Comparison of ENCODE assay signal across 17 cellular contexts in the genomic region with DNA sequence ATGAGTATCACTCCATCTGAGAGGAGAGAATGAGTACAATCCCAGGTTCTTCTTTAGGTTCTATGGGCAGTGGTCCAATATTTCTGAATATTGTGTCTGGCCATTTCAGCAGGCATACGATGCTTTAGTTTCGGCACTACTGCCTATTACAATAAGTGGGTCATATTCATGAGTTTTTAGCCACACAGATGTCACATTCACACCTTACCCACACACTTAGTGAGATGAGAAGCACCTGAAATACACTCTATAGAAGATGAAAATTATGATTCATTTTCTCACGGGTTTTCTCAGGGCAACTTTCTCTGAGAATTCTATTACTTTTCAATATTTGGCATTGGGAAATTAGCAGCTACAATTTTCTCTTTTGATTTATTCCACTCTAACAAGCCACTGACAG.
A peak's percentile ranks its signal among the peaks of the same experiment; 100 is the strongest.
DNase-seq lines count a peak whose midpoint lies in the region; ATAC-seq, FAIRE-seq and TF ChIP-seq lines count a peak whose summit lies in the region.
"Had no signal": no experiment of that assay in that cellular context is flagged by ENCODE, and none has a peak within 500 bp of the region (broad histone marks: within the 10 kb centered on the region; RNA-seq: fewer than 3 reads in every experiment).

No MANE protein-coding gene starts in this region.

- peak overlapping the region in 1 of 2 donors; percentile 31 for H3K4me3 Mint-ChIP-seq in activated T-cell treated with anti-CD3 and anti-CD28 coated beads, Interleukin-2, amount 50 U/mL, for 72 hours
- no peak overlapping the region for H3K4me3 Mint-ChIP-seq in activated T-helper 17 cell treated with anti-CD3 and anti-CD28 coated beads, Interleukin-2, amount 50 U/mL, for 72 hours
- H3K4me3 Mint-ChIP-seq: CD4-positive, alpha-beta memory T cell; IgD-negative memory B cell had no signal

- H3K9me3 Mint-ChIP-seq in activated T-cell treated with anti-CD3 and anti-CD28 coated beads, Interleukin-2, amount 50 U/mL, for 72 hours: no peaks in the 10 kb centered on the region
- H3K9me3 Mint-ChIP-seq in activated T-helper 17 cell treated with anti-CD3 and anti-CD28 coated beads, Interleukin-2, amount 50 U/mL, for 72 hours: no peaks in the 10 kb centered on the region

- no peaks in the 10 kb centered on the region for H3K27me3 Mint-ChIP-seq in activated T-cell treated with anti-CD3 and anti-CD28 coated beads, Interleukin-2, amount 50 U/mL, for 72 hours (ENCODE audit: low read depth)
- no peaks in the 10 kb centered on the region for H3K27me3 Mint-ChIP-seq in activated T-helper 17 cell treated with anti-CD3 and anti-CD28 coated beads, Interleukin-2, amount 50 U/mL, for 72 hours

- FAIRE-seq in D721Med (lab: Jason Lieb, UNC): no peak
- FAIRE-seq: A549, G401.6, GM12891 had no signal

- peak; percentile 81 to 83 for ATAC-seq in activated T-cell treated with anti-CD3 and anti-CD28 coated beads, Interleukin-2, amount 50 U/mL, for 72 hours (replicated peaks in 1 of 2)
- peak; percentile 76 for ATAC-seq in GM18867 (IDR thresholded peaks at IDR 0.05; ENCODE audit: unreplicated experiment)
- ATAC-seq in activated T-helper 17 cell treated with anti-CD3 and anti-CD28 coated beads, Interleukin-2, amount 50 U/mL, for 72 hours (replicated peaks): peak; percentile 45
- peak; percentile 60 for ATAC-seq in stimulated activated naive CD8-positive, alpha-beta T cell treated with anti-CD3 and anti-CD28 coated beads, Interleukin-15, Interleukin-2, amounts not matched to agents 100 U/mL and 50 U/mL, for 24 hours
- ATAC-seq: A549, HCT116 had no signal

- H3K36me3 Mint-ChIP-seq in activated T-cell treated with anti-CD3 and anti-CD28 coated beads, Interleukin-2, amount 50 U/mL, for 72 hours (ENCODE audit: insufficient read depth in 2 of 2): no peaks in the 10 kb centered on the region
- no peaks in the 10 kb centered on the region for H3K36me3 Mint-ChIP-seq in activated T-helper 17 cell treated with anti-CD3 and anti-CD28 coated beads, Interleukin-2, amount 50 U/mL, for 72 hours (ENCODE audit: low read depth)
- H3K36me3 Mint-ChIP-seq: CD4-positive, alpha-beta memory T cell; IgD-negative memory B cell had no signal

- peaks cover 46% of the 10 kb centered on the region for H3K4me1 Mint-ChIP-seq in activated T-cell treated with anti-CD3 and anti-CD28 coated beads, Interleukin-2, amount 50 U/mL, for 72 hours (ENCODE audit: low read depth)
- peaks cover 4% of the 10 kb centered on the region for H3K4me1 Mint-ChIP-seq in activated T-helper 17 cell treated with anti-CD3 and anti-CD28 coated beads, Interleukin-2, amount 50 U/mL, for 72 hours

- no peak for TF ChIP-seq CTCF in GM20000 (IDR thresholded peaks at IDR 0.05; ENCODE audit: extremely low read depth, missing control alignments)
- no peak for TF ChIP-seq CTCF in D721Med (IDR thresholded peaks at IDR 0.05; ENCODE audit: insufficient read depth, missing control alignments)

- DNase-seq in activated T-cell treated with anti-CD3 and anti-CD28 coated beads, Interleukin-2, amount 50 U/mL, for 72 hours: no peak
- DNase-seq in activated T-cell treated with anti-CD3 and anti-CD28 coated beads, Interleukin-2, amount 50 U/mL, for 1 hour: no peak
- DNase-seq in stimulated activated naive CD8-positive, alpha-beta T cell treated with anti-CD3 and anti-CD28 coated beads, Interleukin-15, Interleukin-2, amounts not matched to agents 100 U/mL and 50 U/mL, for 24 hours: no peak
- DNase-seq in GM20000 (ENCODE audit: low spot score) (no peak), D721Med (ENCODE audit: insufficient read length, low spot score) (no peak)
- DNase-seq: BE2C; CD4-positive, alpha-beta memory T cell; DMS153; DMS79 treated with DMSO at 0.1 percent for 48 hours; EL had no signal

- H3K27ac Mint-ChIP-seq in activated T-cell treated with anti-CD3 and anti-CD28 coated beads, Interleukin-2, amount 50 U/mL, for 72 hours: peak overlapping the region; percentile 40
- no peak overlapping the region for H3K27ac Mint-ChIP-seq in activated T-helper 17 cell treated with anti-CD3 and anti-CD28 coated beads, Interleukin-2, amount 50 U/mL, for 72 hours
- H3K27ac Mint-ChIP-seq: CD4-positive, alpha-beta memory T cell; IgD-negative memory B cell had no signal
